ENCODE assay signal across 20 cellular contexts in the genomic region with DNA sequence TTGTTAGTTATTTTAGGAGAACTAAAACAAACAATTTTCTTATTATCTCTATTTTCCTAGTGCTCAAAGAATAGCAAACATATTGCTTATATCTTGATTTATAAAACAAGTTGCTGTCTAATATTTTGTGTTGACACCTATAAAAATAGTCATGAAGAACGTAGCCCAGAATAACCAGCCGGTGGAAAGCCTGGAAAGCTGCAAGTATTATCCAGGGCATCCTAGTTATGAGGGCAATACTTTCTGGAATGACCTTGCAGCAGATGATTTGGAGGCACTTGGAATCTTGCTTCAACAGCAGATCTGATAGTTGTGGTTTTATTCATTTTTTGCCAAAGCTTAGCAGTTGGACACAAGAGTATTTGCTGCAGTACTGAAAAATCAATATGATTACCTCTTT.
"Had no signal": no experiment of that assay in that cellular context is flagged by ENCODE, and none has a peak within 500 bp of the region (broad histone marks: within the 10 kb centered on the region; RNA-seq: fewer than 3 reads in every experiment).

No MANE protein-coding gene starts in this region.

- DNase-seq: hypothalamus; immature natural killer cell; kidney; lower lobe of right lung; mammary epithelial cell; mesenchymal stem cell; naive thymus-derived CD8-positive, alpha-beta T cell; nucleus accumbens; pancreas; psoas muscle; right lobe of liver; stimulated activated CD4-positive, alpha-beta T cell treated with anti-CD3 and anti-CD28 coated beads, Interleukin-1b, Interleukin-23, amount 100 ng/mL, for 48 hours; stimulated activated CD4-positive, alpha-beta T cell treated with anti-CD3 and anti-CD28 coated beads, Interleukin-2, amount 100 ng/mL, for 48 hours; stimulated activated CD4-positive, alpha-beta T cell treated with anti-CD3 and anti-CD28 coated beads, Interleukin-4, amount 100 ng/mL, for 4 hours; stimulated activated CD8-positive, alpha-beta memory T cell treated with anti-CD3 and anti-CD28 coated beads, Interleukin-4, amount 100 ng/mL, for 48 hours; stimulated activated naive CD4-positive, alpha-beta T cell treated with Interleukin-2 at 50 U/mL for 16 hours; stimulated activated naive CD8-positive, alpha-beta T cell treated with anti-CD3 and anti-CD28 coated beads, Interleukin-15, amount 100 ng/mL, for 72 hours; substantia nigra; uterus had no signal

- ATAC-seq: lower lobe of right lung; naive thymus-derived CD8-positive, alpha-beta T cell; pancreas; psoas muscle; right lobe of liver; stimulated activated memory B cell treated with anti-CD40 and anti-IgM and Interleukin-4, amounts not matched to agents 10 μg/mL and 1 μg/mL and 100 μg/mL, for 72 hours; stimulated activated naive CD8-positive, alpha-beta T cell treated with anti-CD3 and anti-CD28 coated beads, Interleukin-15, amount 100 ng/mL, for 72 hours had no signal
